In genomic region chr4:182585321-182585720, GRCh38 we compare ENCODE assay signal across 15 cellular contexts.
"Had no signal": no experiment of that assay in that cellular context is flagged by ENCODE, and none has a peak within 500 bp of the region (broad histone marks: within the 10 kb centered on the region; RNA-seq: fewer than 3 reads in every experiment).

No MANE protein-coding gene starts in this region.

- H3K9me3 ChIP-seq: transverse colon had no signal

- H3K4me1 ChIP-seq: breast epithelium, transverse colon had no signal

- H3K36me3 Mint-ChIP-seq: activated CD4-positive, alpha-beta memory T cell treated with anti-CD3 and anti-CD28 coated beads for 36 hours; activated naive CD8-positive, alpha-beta T cell treated with anti-CD3 and anti-CD28 coated beads for 36 hours had no signal

- H3K27ac Mint-ChIP-seq: activated CD4-positive, alpha-beta memory T cell treated with anti-CD3 and anti-CD28 coated beads for 36 hours; activated naive CD8-positive, alpha-beta T cell treated with anti-CD3 and anti-CD28 coated beads for 36 hours had no signal

- H3K27me3 ChIP-seq: breast epithelium had no signal

- ATAC-seq: activated T-cell treated with anti-CD3 and anti-CD28 coated beads, Interleukin-2, amount 50 U/mL, for 4 hours; esophagus mucosa; left ventricle myocardium superior; sciatic nerve had no signal

- H3K4me3 ChIP-seq: breast epithelium, dorsolateral prefrontal cortex, transverse colon had no signal

- DNase-seq: activated CD4-positive, alpha-beta memory T cell treated with anti-CD3 and anti-CD28 coated beads for 36 hours; activated CD4-positive, alpha-beta T cell treated with anti-CD3 and anti-CD28 coated beads for 1 hour; activated gamma-delta T cell; activated naive CD8-positive, alpha-beta T cell treated with anti-CD3 and anti-CD28 coated beads for 36 hours; activated T-cell treated with anti-CD3 and anti-CD28 coated beads, Interleukin-2, amount 50 U/mL, for 4 hours; anterior cingulate cortex; dorsolateral prefrontal cortex; left ventricle myocardium superior; stimulated activated CD4-positive, alpha-beta T cell treated with anti-CD3 and anti-CD28 coated beads, Interleukin-2, amount 100 ng/mL, for 24 hours; stimulated activated naive CD4-positive, alpha-beta T cell; substantia nigra; transverse colon had no signal

- H3K27ac ChIP-seq: breast epithelium, dorsolateral prefrontal cortex, transverse colon had no signal

- H3K4me3 Mint-ChIP-seq: activated CD4-positive, alpha-beta memory T cell treated with anti-CD3 and anti-CD28 coated beads for 36 hours; activated naive CD8-positive, alpha-beta T cell treated with anti-CD3 and anti-CD28 coated beads for 36 hours; activated T-cell treated with anti-CD3 and anti-CD28 coated beads, Interleukin-2, amount 50 U/mL, for 4 hours had no signal

- H3K9me3 Mint-ChIP-seq: activated CD4-positive, alpha-beta memory T cell treated with anti-CD3 and anti-CD28 coated beads for 36 hours; activated T-cell treated with anti-CD3 and anti-CD28 coated beads, Interleukin-2, amount 50 U/mL, for 4 hours had no signal

- H3K4me1 Mint-ChIP-seq: activated naive CD8-positive, alpha-beta T cell treated with anti-CD3 and anti-CD28 coated beads for 36 hours had no signal

- H3K36me3 ChIP-seq: breast epithelium, transverse colon had no signal
